25 cellular contexts compared by ENCODE assay signal in genomic region chr16:86392751-86393150, GRCh38.
A peak's percentile ranks its signal among the peaks of the same experiment; 100 is the strongest.
DNase-seq lines count a peak whose midpoint lies in the region; ATAC-seq, FAIRE-seq and TF ChIP-seq lines count a peak whose summit lies in the region.
"Had no signal": no experiment of that assay in that cellular context is flagged by ENCODE, and none has a peak within 500 bp of the region (broad histone marks: within the 10 kb centered on the region; RNA-seq: fewer than 3 reads in every experiment).

No MANE protein-coding gene starts in this region.

- H3K36me3 ChIP-seq in adipocyte (ENCODE audit: control insufficient read depth, insufficient read depth, low read length, severe bottlenecking) (no peaks in the 10 kb centered on the region), HepG2 (replicated peaks in 1 of 2; ENCODE audit: control insufficient read depth in 1 of 2, insufficient read depth in 2 of 2, low read length in 2 of 2) (no peaks in the 10 kb centered on the region)
- H3K36me3 ChIP-seq in naive thymus-derived CD4-positive, alpha-beta T cell (ENCODE audit: control insufficient read depth in 2 of 3, insufficient read depth in 3 of 3, low read length in 3 of 3), result no peaks in the 10 kb centered on the region
- H3K36me3 ChIP-seq: SJCRH30 had no signal

- TF ChIP-seq POLR2A in HepG2 (IDR thresholded peaks at IDR 0.05; ENCODE audit: insufficient read depth in 1 of 2, low read depth in 2 of 2, low read length in 2 of 2), result no peak

- CTCF ChIA-PET in naive thymus-derived CD4-positive, alpha-beta T cell (lab: Charles Lee), result no interaction called here
- CTCF ChIA-PET in HepG2 (lab: Yijun Ruan, JAX; ENCODE audit: low intra/inter-chr PET ratio, low total read pairs), result no interaction called here

- in situ Hi-C loops in Caki2 (cut with HindIII; ENCODE audit: low pct_unique_long_range_greater_than_20kb, low sequenced_read_pairs) (no loop called here), HepG2 (cut with HindIII; ENCODE audit: extremely low pct_ligation_motif_present, low pct_unique_long_range_greater_than_20kb) (no loop called here)

- H3K9me3 Mint-ChIP-seq in HFFc6, result peaks cover 12% of the 10 kb centered on the region
- peaks cover 0 to 4% (median 0%) of the 10 kb centered on the region in 11 donors for H3K9me3 Mint-ChIP-seq in naive thymus-derived CD4-positive, alpha-beta T cell
- H3K9me3 Mint-ChIP-seq: CD4-positive, alpha-beta T cell had no signal

- H3K36me3 Mint-ChIP-seq in HFFc6 (ENCODE audit: low read depth), result peaks cover 16% of the 10 kb centered on the region
- H3K36me3 Mint-ChIP-seq in naive thymus-derived CD4-positive, alpha-beta T cell, result no peaks in the 10 kb centered on the region
- H3K36me3 Mint-ChIP-seq: IgD-negative memory B cell had no signal

- no peak overlapping the region for H3K4me3 ChIP-seq in adipocyte (ENCODE audit: low read length)
- H3K4me3 ChIP-seq in fibroblast of villous mesenchyme (ENCODE audit: low read depth, low read length), result no peak overlapping the region
- H3K4me3 ChIP-seq in naive thymus-derived CD4-positive, alpha-beta T cell (ENCODE audit: low read length), result no peak overlapping the region
- no peak overlapping the region for H3K4me3 ChIP-seq in HepG2 (replicated peaks in 1 of 3; ENCODE audit: insufficient read depth in 1 of 3, low read depth in 2 of 3, low read length in 3 of 3)
- H3K4me3 ChIP-seq: PC-9, SJCRH30 had no signal

- TF ChIP-seq CTCF in HFFc6 (IDR thresholded peaks at IDR 0.05) (no peak), fibroblast of villous mesenchyme (IDR thresholded peaks at IDR 0.05; ENCODE audit: insufficient read depth, low read depth, low read length) (no peak), HepG2 (CRISPR knock-in tag; IDR thresholded peaks at IDR 0.05) (no peak)

- H4K20me1 ChIP-seq in HepG2 (ENCODE audit: insufficient read depth, low read length), result no peaks in the 10 kb centered on the region

- BruUV-seq in HepG2 (replicated peaks; lab: Mats Ljungman, UMichigan), result no TSS peak

- no peaks in the 10 kb centered on the region for H3K27me3 ChIP-seq in adipocyte (replicated peaks; ENCODE audit: control insufficient read depth, insufficient read depth, low read length)
- H3K27me3 ChIP-seq in naive thymus-derived CD4-positive, alpha-beta T cell (ENCODE audit: control insufficient read depth in 2 of 2, insufficient read depth in 2 of 2, low read length in 2 of 2), result no peaks in the 10 kb centered on the region
- H3K27me3 ChIP-seq in HepG2 (ENCODE audit: control insufficient read depth in 1 of 2, insufficient read depth in 2 of 2, low read length in 2 of 2), result peaks cover 0 to 19% of the 10 kb centered on the region in 2 experiments; a peak in 3 of 5 replicates
- H3K27me3 ChIP-seq: SJCRH30 had no signal

- 2% methylated on average over 5 of the region's 5 CpGs for WGBS in HepG2 (ENCODE audit: low lambda C conversion rate)

- no peak for ATAC-seq in naive thymus-derived CD4-positive, alpha-beta T cell
- ATAC-seq in GM21526 (IDR thresholded peaks at IDR 0.05; ENCODE audit: low FRiP score, unreplicated experiment) (no peak), HepG2 (no peak)

- no peak for TF ChIP-seq RAD21 in HepG2 (CRISPR knock-in tag; IDR thresholded peaks at IDR 0.05)

- H3K27ac ChIP-seq in naive thymus-derived CD4-positive, alpha-beta T cell (ENCODE audit: low read depth, low read length), result no peak overlapping the region
- H3K27ac ChIP-seq in HepG2 (ENCODE audit: extremely low read length, insufficient read depth, low read length), result no peak overlapping the region
- H3K27ac ChIP-seq: PC-9, SJCRH30 had no signal

- peaks cover 48% of the 10 kb centered on the region for H3K4me1 Mint-ChIP-seq in HFFc6 (ENCODE audit: low read depth)
- H3K4me1 Mint-ChIP-seq in naive thymus-derived CD4-positive, alpha-beta T cell, result peaks cover 0 to 3% (median 0%) of the 10 kb centered on the region in 7 donors
- H3K4me1 Mint-ChIP-seq: IgD-negative memory B cell had no signal

- FAIRE-seq in HepG2 (lab: Jason Lieb, UNC), result no peak
- FAIRE-seq: A204.1, GM12892, GM18507, H54 had no signal

- TF ChIP-seq EP300 in HepG2 (IDR thresholded peaks at IDR 0.05; ENCODE audit: low read depth in 2 of 2, low read length in 2 of 2) (no peak), HepG2 (CRISPR knock-in tag; IDR thresholded peaks at IDR 0.05; ENCODE audit: borderline replicate concordance) (no peak)

- intact Hi-C loops in naive thymus-derived CD4-positive, alpha-beta T cell (cut with micrococcal nuclease), result no loop called here
- intact Hi-C loops in HepG2 (cut with micrococcal nuclease; ENCODE audit: unreplicated experiment), result no loop called here

- no peak overlapping the region; the same call in 1 of the 2 replicates for H3K4me3 Mint-ChIP-seq in HFFc6
- H3K4me3 Mint-ChIP-seq in naive thymus-derived CD4-positive, alpha-beta T cell, result no peak overlapping the region
- H3K4me3 Mint-ChIP-seq: CD4-positive, alpha-beta T cell; IgD-negative memory B cell had no signal

- DNase-seq in Caki2 (ENCODE audit: low read depth) (peak; percentile 27), HFFc6 (peak; percentile 69), adipocyte (ENCODE audit: low read depth) (peak; percentile 50), fibroblast of villous mesenchyme (ENCODE audit: low read depth) (peak; percentile 75), islet precursor cell (no peak), HepG2 (ENCODE audit: low spot score) (no peak)
- no peak for DNase-seq in naive thymus-derived CD4-positive, alpha-beta T cell
- DNase-seq: Caco-2; CD4-positive, alpha-beta T cell; DMS153; Kasumi-1; MM.1S; NCI-H1105; NCI-H1694; NCI-H2081 treated with DMSO at 0.1 percent for 48 hours; NCI-H524; PC-9; SJCRH30; SW 1271 had no signal

- H3K9ac ChIP-seq in adipocyte (ENCODE audit: low read length), result no peak overlapping the region
- H3K9ac ChIP-seq in HepG2 (ENCODE audit: insufficient read depth, low read depth, low read length), result no peak overlapping the region

- H3K79me2 ChIP-seq in HepG2 (ENCODE audit: insufficient read depth, low read length), result no peaks in the 10 kb centered on the region

- no peak overlapping the region for H2AFZ ChIP-seq in HepG2 (ENCODE audit: low read length)
- H2AFZ ChIP-seq: PC-9 had no signal

- peaks cover 23% of the 10 kb centered on the region for H3K4me1 ChIP-seq in adipocyte (ENCODE audit: control insufficient read depth, insufficient read depth, low read length)
- no peaks in the 10 kb centered on the region for H3K4me1 ChIP-seq in naive thymus-derived CD4-positive, alpha-beta T cell (ENCODE audit: control insufficient read depth in 2 of 2, insufficient read depth in 2 of 2, low read length in 2 of 2)
- no peaks in the 10 kb centered on the region for H3K4me1 ChIP-seq in HepG2 (ENCODE audit: insufficient read depth, low read length)
- H3K4me1 ChIP-seq: Caco-2 had no signal

- H3K4me2 ChIP-seq in HepG2 (ENCODE audit: low read depth, low read length), result no peak overlapping the region
- H3K4me2 ChIP-seq: PC-9 had no signal

- no peak overlapping the region for H3K27ac Mint-ChIP-seq in HFFc6
- no peak overlapping the region for H3K27ac Mint-ChIP-seq in naive thymus-derived CD4-positive, alpha-beta T cell
- H3K27ac Mint-ChIP-seq: CD4-positive, alpha-beta T cell; IgD-negative memory B cell had no signal

- H3K9me3 ChIP-seq in adipocyte (ENCODE audit: control insufficient read depth, low read length), result no peaks in the 10 kb centered on the region
- H3K9me3 ChIP-seq in naive thymus-derived CD4-positive, alpha-beta T cell (ENCODE audit: control insufficient read depth in 2 of 3, low read length in 3 of 3), result no peaks in the 10 kb centered on the region
- no peaks in the 10 kb centered on the region for H3K9me3 ChIP-seq in HepG2 (ENCODE audit: low read length)
- H3K9me3 ChIP-seq: Caco-2, SJCRH30 had no signal

- peaks cover 5% of the 10 kb centered on the region; the same call in 1 of the 2 replicates for H3K27me3 Mint-ChIP-seq in HFFc6 (ENCODE audit: insufficient read depth)
- H3K27me3 Mint-ChIP-seq in naive thymus-derived CD4-positive, alpha-beta T cell, result peaks cover 0 to 27% (median 8%) of the 10 kb centered on the region in 5 donors

- POLR2A ChIA-PET in naive thymus-derived CD4-positive, alpha-beta T cell (lab: Charles Lee), result no interaction called here
- POLR2A ChIA-PET in HepG2 (lab: Yijun Ruan, JAX), result no interaction called here

TF ChIP-seq in HepG2, 621 proteins besides CTCF, POLR2A, EP300 and RAD21 (continues in another document):
- no peak for TF ChIP-seq ZEB1 (IDR thresholded peaks at IDR 0.05; ENCODE audit: insufficient replicate concordance, low read depth)
- no peak for TF ChIP-seq SALL1 (CRISPR knock-in tag; IDR thresholded peaks at IDR 0.05)
- TF ChIP-seq KLF16 (CRISPR knock-in tag; IDR thresholded peaks at IDR 0.05), result no peak
- no peak for TF ChIP-seq IKZF5 (CRISPR knock-in tag; IDR thresholded peaks at IDR 0.05)

Comparison
In these comparisons a context has a peak if more than half of its experiments do, and no peak if none do; other contexts are left out.
1. DNase-seq: peak in Caki2 (single experiment), HFFc6 (single experiment), adipocyte (single experiment) and fibroblast of villous mesenchyme (single experiment); none in naive thymus-derived CD4-positive, alpha-beta T cell (0 of 9), islet precursor cell (single experiment) and HepG2 (single experiment).